Comparison of ENCODE assay signal across 27 cellular contexts in genomic region chr7:100384623-100385372, GRCh38. TPM values are rescaled to one million over a fixed set of nuclear protein-coding genes. Genes with fewer than 3 reads are reported as not detected.
DNase-seq lines count a peak whose midpoint lies in the region; ATAC-seq, FAIRE-seq and TF ChIP-seq lines count a peak whose summit lies in the region.
"Had no signal": no experiment of that assay in that cellular context is flagged by ENCODE, and none has a peak within 500 bp of the region (broad histone marks: within the 10 kb centered on the region; RNA-seq: fewer than 3 reads in every experiment).

No MANE protein-coding gene starts in this region.

- CTCF ChIA-PET in HepG2 (lab: Yijun Ruan, JAX; ENCODE audit: low intra/inter-chr PET ratio, low total read pairs): no interaction called here

- no peak overlapping the region for H2BK5ac ChIP-seq in mesendoderm (ENCODE audit: low read length)

- no peaks in the 10 kb centered on the region for H3K79me2 ChIP-seq in HepG2 (ENCODE audit: insufficient read depth, low read length)
- H3K79me2 ChIP-seq in OCI-LY3 (ENCODE audit: low read length): no peaks in the 10 kb centered on the region
- H3K79me2 ChIP-seq in mesendoderm (ENCODE audit: control insufficient read depth, insufficient read depth, low read length): no peaks in the 10 kb centered on the region

- no peak overlapping the region for H2BK15ac ChIP-seq in mesendoderm (replicated peaks; ENCODE audit: low read depth)

- no peak overlapping the region for H3K4me2 ChIP-seq in HepG2 (ENCODE audit: low read depth, low read length)
- peak overlapping the region; percentile 57 for H3K4me2 ChIP-seq in OCI-LY3 (ENCODE audit: low read length)
- no peak overlapping the region for H3K4me2 ChIP-seq in mesendoderm (ENCODE audit: low read length)

- H3K36me3 ChIP-seq in right lobe of liver (no peaks in the 10 kb centered on the region), HepG2 (replicated peaks in 1 of 2; ENCODE audit: control insufficient read depth in 1 of 2, insufficient read depth in 2 of 2, low read length in 2 of 2) (no peaks in the 10 kb centered on the region), OCI-LY3 (replicated peaks; ENCODE audit: low read depth, low read length) (no peaks in the 10 kb centered on the region), lower lobe of right lung (no peaks in the 10 kb centered on the region), gastroesophageal sphincter (no peaks in the 10 kb centered on the region), mesendoderm (ENCODE audit: control insufficient read depth, insufficient read depth, low read length) (no peaks in the 10 kb centered on the region)
- H3K36me3 ChIP-seq: brain microvascular endothelial cell, HAP-1, SJCRH30 had no signal

- H2BK120ac ChIP-seq in mesendoderm (ENCODE audit: low read depth, low read length): no peak overlapping the region

- no peaks in the 10 kb centered on the region for H3K79me1 ChIP-seq in mesendoderm (ENCODE audit: low read length)

- H3K9ac ChIP-seq in HepG2 (ENCODE audit: insufficient read depth, low read depth, low read length) (no peak overlapping the region), OCI-LY3 (ENCODE audit: low read length) (no peak overlapping the region), mesendoderm (ENCODE audit: low read length) (no peak overlapping the region)

- H2AK5ac ChIP-seq in mesendoderm (ENCODE audit: low read length): no peak overlapping the region

- no peak overlapping the region for H3K27ac ChIP-seq in right lobe of liver
- no peak overlapping the region for H3K27ac ChIP-seq in HepG2 (ENCODE audit: extremely low read length, insufficient read depth, low read length)
- no peak overlapping the region for H3K27ac ChIP-seq in OCI-LY3 (ENCODE audit: low read length)
- H3K27ac ChIP-seq in lower lobe of right lung: no peak overlapping the region
- H3K27ac ChIP-seq in gastroesophageal sphincter: no peak overlapping the region
- H3K27ac ChIP-seq in mesendoderm (ENCODE audit: low read depth, low read length): no peak overlapping the region
- H3K27ac ChIP-seq: brain microvascular endothelial cell, epithelial cell of prostate, SJCRH30, VCaP had no signal

- no peak for TF ChIP-seq CTCF in right lobe of liver (IDR thresholded peaks at IDR 0.05)
- TF ChIP-seq CTCF in HepG2 (CRISPR knock-in tag; IDR thresholded peaks at IDR 0.05): no peak
- no peak for TF ChIP-seq CTCF in OCI-LY3 (IDR thresholded peaks at IDR 0.05; ENCODE audit: low read depth, low read length)
- no peak for TF ChIP-seq CTCF in lower lobe of right lung (IDR thresholded peaks at IDR 0.05)
- TF ChIP-seq CTCF in gastroesophageal sphincter (IDR thresholded peaks at IDR 0.05): no peak

- no peak for TF ChIP-seq EP300 in HepG2 (IDR thresholded peaks at IDR 0.05; ENCODE audit: low read depth in 2 of 2, low read length in 2 of 2)
- no peak for TF ChIP-seq EP300 in HepG2 (CRISPR knock-in tag; IDR thresholded peaks at IDR 0.05; ENCODE audit: borderline replicate concordance)
- no peak for TF ChIP-seq EP300 in gastroesophageal sphincter (IDR thresholded peaks at IDR 0.05)

- H3K23ac ChIP-seq in mesendoderm (ENCODE audit: low read length): no peak overlapping the region

- TF ChIP-seq RAD21 in HepG2 (CRISPR knock-in tag; IDR thresholded peaks at IDR 0.05): no peak

- no peak overlapping the region for H3K4me3 ChIP-seq in right lobe of liver
- H3K4me3 ChIP-seq in HepG2 (replicated peaks in 1 of 3; ENCODE audit: insufficient read depth in 1 of 3, low read depth in 2 of 3, low read length in 3 of 3): no peak overlapping the region
- H3K4me3 ChIP-seq in OCI-LY3 (ENCODE audit: low read length): peak overlapping the region; percentile 7; the same call in 1 of the 2 replicates
- H3K4me3 ChIP-seq in lower lobe of right lung: no peak overlapping the region
- H3K4me3 ChIP-seq in gastroesophageal sphincter: no peak overlapping the region
- H3K4me3 ChIP-seq in mesendoderm (ENCODE audit: low read length): no peak overlapping the region
- H3K4me3 ChIP-seq: HAP-1, SJCRH30, skin epidermis had no signal

- H3K9me3 ChIP-seq in right lobe of liver: no peaks in the 10 kb centered on the region
- no peaks in the 10 kb centered on the region for H3K9me3 ChIP-seq in HepG2 (ENCODE audit: low read length)
- no peaks in the 10 kb centered on the region for H3K9me3 ChIP-seq in OCI-LY3 (ENCODE audit: insufficient read depth, low read length)
- H3K9me3 ChIP-seq in lower lobe of right lung: no peaks in the 10 kb centered on the region
- H3K9me3 ChIP-seq in gastroesophageal sphincter: no peaks in the 10 kb centered on the region
- H3K9me3 ChIP-seq: HAP-1, SJCRH30 had no signal

- H4K5ac ChIP-seq in mesendoderm (ENCODE audit: low read length): no peak overlapping the region

- H4K8ac ChIP-seq in mesendoderm (ENCODE audit: low read depth, low read length): no peak overlapping the region

- in situ Hi-C loops in HepG2 (cut with HindIII; ENCODE audit: extremely low pct_ligation_motif_present, low pct_unique_long_range_greater_than_20kb): no loop called here

- H3K27me3 ChIP-seq in right lobe of liver (no peaks in the 10 kb centered on the region), HepG2 (ENCODE audit: control insufficient read depth in 1 of 2, insufficient read depth in 2 of 2, low read length in 2 of 2) (peaks cover 0 to 16% of the 10 kb centered on the region in 2 experiments; a peak in 1 of 5 replicates), OCI-LY3 (ENCODE audit: low read depth, low read length) (peaks cover 20% of the 10 kb centered on the region), lower lobe of right lung (ENCODE audit: low read depth) (no peaks in the 10 kb centered on the region), gastroesophageal sphincter (no peaks in the 10 kb centered on the region), mesendoderm (ENCODE audit: insufficient read depth, low read length, poor library complexity) (no peaks in the 10 kb centered on the region)

- POLR2A ChIA-PET in HepG2 (lab: Yijun Ruan, JAX): interaction anchor here (1.2 kb wide), 1 partner anchor 44 kb away, joined by 3 read pairs; the partner anchor contains the start of gene ZCWPW1

- H3K4me1 ChIP-seq in right lobe of liver: no peaks in the 10 kb centered on the region
- peaks cover 12% of the 10 kb centered on the region for H3K4me1 ChIP-seq in HepG2 (ENCODE audit: insufficient read depth, low read length)
- peaks cover 25% of the 10 kb centered on the region for H3K4me1 ChIP-seq in OCI-LY3 (ENCODE audit: low read length)
- H3K4me1 ChIP-seq in lower lobe of right lung: no peaks in the 10 kb centered on the region
- H3K4me1 ChIP-seq in gastroesophageal sphincter: peaks cover 0 to 4% (median 0%) of the 10 kb centered on the region in 3 donors
- no peaks in the 10 kb centered on the region for H3K4me1 ChIP-seq in mesendoderm (ENCODE audit: control insufficient read depth, low read depth, low read length)
- H3K4me1 ChIP-seq: HAP-1, SJCRH30 had no signal

- no peak for FAIRE-seq in HepG2 (lab: Jason Lieb, UNC)

- ATAC-seq in right lobe of liver (peak in 3 of 4 donors; percentile 50 to 57 (median 53)), HepG2 (no peak), lower lobe of right lung (peak; percentile 36 to 47), gastroesophageal sphincter (no peak), HG02763 (IDR thresholded peaks at IDR 0.05; ENCODE audit: unreplicated experiment) (no peak)
- ATAC-seq: activated CD4-positive, alpha-beta T cell treated with anti-CD3 and anti-CD28 coated beads for 36 hours; activated CD8-positive, alpha-beta T cell treated with anti-CD3 and anti-CD28 coated beads for 36 hours; activated T-helper 17 cell treated with anti-CD3 and anti-CD28 coated beads, Interleukin-2, amount 50 U/mL, for 72 hours; left lobe of liver had no signal

- no peaks in the 10 kb centered on the region for H4K20me1 ChIP-seq in HepG2 (ENCODE audit: insufficient read depth, low read length)
- no peaks in the 10 kb centered on the region for H4K20me1 ChIP-seq in OCI-LY3 (ENCODE audit: insufficient read depth, low read length)

- H3K4ac ChIP-seq in mesendoderm (ENCODE audit: low read depth, low read length): no peak overlapping the region

- BruUV-seq in HepG2 (replicated peaks; lab: Mats Ljungman, UMichigan): no TSS peak

- WGBS in right lobe of liver (ENCODE audit: insufficient coverage, low coverage, low lambda C conversion rate, missing lambda C conversion rate): 69% methylated on average over 8 of the region's 8 CpGs
- 60% methylated on average over 8 of the region's 8 CpGs for WGBS in HepG2 (ENCODE audit: low lambda C conversion rate)
- 75 to 78% methylated on average over 4 to 8 of the region's 8 CpGs for WGBS in gastroesophageal sphincter (ENCODE audit: low coverage in 1 of 2), 2 donors
- no CpG with 5 or more reads among the region's 8 CpGs for WGBS in mesendoderm (ENCODE audit: extremely low coverage, insufficient coverage, low lambda C conversion rate)

- intact Hi-C loops in right lobe of liver (cut with DNase I) (no loop called here), HepG2 (cut with micrococcal nuclease; ENCODE audit: unreplicated experiment) (no loop called here), lower lobe of right lung (cut with DNase I) (no loop called here)

- no peak for DNase-seq in right lobe of liver
- DNase-seq in HepG2 (ENCODE audit: low spot score): no peak
- no peak for DNase-seq in lower lobe of right lung
- DNase-seq in mesendoderm: no peak
- DNase-seq: activated CD4-positive, alpha-beta T cell treated with anti-CD3 and anti-CD28 coated beads for 36 hours; activated CD8-positive, alpha-beta T cell treated with anti-CD3 and anti-CD28 coated beads for 36 hours; activated naive CD4-positive, alpha-beta T cell treated with anti-CD3 and anti-CD28 coated beads, Interleukin-2, amount 50 U/mL, for 16 hours; amygdala; brain microvascular endothelial cell; effector CD4-positive, alpha-beta T cell; NCI-H1105; NCI-H187; NCI-H510A; SJCRH30; stimulated activated naive CD4-positive, alpha-beta T cell; T-helper 9 cell had no signal

- H3K18ac ChIP-seq in mesendoderm (ENCODE audit: low read length): no peak overlapping the region

- no peak overlapping the region for H3K56ac ChIP-seq in mesendoderm (ENCODE audit: low read length)

- no peak overlapping the region for H2AFZ ChIP-seq in HepG2 (ENCODE audit: low read length)
- H2AFZ ChIP-seq in OCI-LY3 (ENCODE audit: low read depth, low read length): no peak overlapping the region

- TF ChIP-seq POLR2A in right lobe of liver (IDR thresholded peaks at IDR 0.05) (no peak), HepG2 (IDR thresholded peaks at IDR 0.05; ENCODE audit: insufficient read depth in 1 of 2, low read depth in 2 of 2, low read length in 2 of 2) (no peak), gastroesophageal sphincter (IDR thresholded peaks at IDR 0.05) (no peak)

RNA-seq across cellular contexts. Expression of gene PILRA, which starts 11.5 kb away (rescaled TPM):
- total RNA-seq in right lobe of liver: 1 to 10 TPM; 1.4 to 7.1 (median 4.0) TPM
- total RNA-seq in HepG2 (2016; rRNA removed; fragmentation: Illumina TruSeq; extraction: Trizol): 0.13 TPM in 1 of 2 replicates, not detected in the other
- total RNA-seq in HepG2 (2016; cell fraction: cytosol; rRNA removed; fragmentation: Illumina TruSeq; extraction: Trizol; ENCODE audit: low read depth): not detected in 2 replicates
- 0.13 and 0.24 TPM in 2 replicates for total RNA-seq in HepG2 (2016; cell fraction: insoluble cytoplasmic fraction; rRNA removed; fragmentation: Illumina TruSeq; extraction: Trizol)
- total RNA-seq in HepG2 (2016; cell fraction: membrane; rRNA removed; fragmentation: Illumina TruSeq; extraction: Trizol): not detected in 2 replicates
- total RNA-seq in HepG2 (2016; cell fraction: nucleus; rRNA removed; fragmentation: Illumina TruSeq; extraction: Trizol): not detected in 2 replicates
- polyA plus RNA-seq in HepG2 (2011; rRNA removed): 0.97 and 1.3 TPM in 2 replicates
- polyA plus RNA-seq in HepG2 (2011; cell fraction: cytosol; rRNA removed): 0.24 and 0.41 TPM in 2 replicates
- 3.1 and 3.6 TPM in 2 replicates for polyA plus RNA-seq in HepG2 (2011; cell fraction: nucleus; rRNA removed)
- 0.39 and 1.1 TPM in 2 replicates for polyA plus RNA-seq in HepG2 (2012)
- polyA plus RNA-seq in HepG2 (2016; cell fraction: cytosol; fragmentation: Illumina TruSeq; extraction: Trizol; ENCODE audit: low read depth): not detected in 2 replicates
- polyA plus RNA-seq in HepG2 (2016; cell fraction: insoluble cytoplasmic fraction; fragmentation: Illumina TruSeq; extraction: Trizol; ENCODE audit: low read depth): 0.34 TPM in 1 of 2 replicates, not detected in the other
- polyA plus RNA-seq in HepG2 (2016; cell fraction: membrane; fragmentation: Illumina TruSeq; extraction: Trizol; ENCODE audit: low read depth): 0.14 TPM in 1 of 2 replicates, not detected in the other
- polyA plus RNA-seq in HepG2 (2016; cell fraction: nucleus; fragmentation: Illumina TruSeq; extraction: Trizol; ENCODE audit: insufficient read depth, low read depth): 0.79 and 1.7 TPM in 2 replicates
- polyA minus RNA-seq in HepG2 (2011; rRNA and poly(A)+ RNA removed; ENCODE audit: low replicate concordance): 1.4 and 10.4 TPM in 2 replicates
- polyA minus RNA-seq in HepG2 (2011; cell fraction: cytosol; rRNA and poly(A)+ RNA removed): not detected in 2 replicates
- 1.6 and 1.9 TPM in 2 replicates for polyA minus RNA-seq in HepG2 (2011; cell fraction: nucleus; rRNA and poly(A)+ RNA removed)
- total RNA-seq in lower lobe of right lung: 48.7 TPM
- 10 to 100 TPM in 1 of 4 donors, 1 to 10 TPM in 3; 2.5 to 10.7 (median 4.7) TPM for total RNA-seq in gastroesophageal sphincter
- polyA plus RNA-seq in mesendoderm (2013, experiment 1 of 2): 1.7 TPM
- 1.9 TPM for polyA plus RNA-seq in mesendoderm (2013, experiment 2 of 2)
- total RNA-seq: LHCN-M2, RPMI7951 had no signal

RNA-seq across cellular contexts. Expression of gene PILRB, which starts 26.9 kb away (rescaled TPM):
- total RNA-seq in right lobe of liver (10 to 100 TPM; 12.0 to 36.2 (median 22.7) TPM), HepG2 (2016; rRNA removed; fragmentation: Illumina TruSeq; extraction: Trizol) (5.6 and 16.6 TPM in 2 replicates), lower lobe of right lung (35.9 TPM), gastroesophageal sphincter (10 to 100 TPM; 11.8 to 61.8 (median 24.2) TPM)
- 12.8 and 13.9 TPM in 2 replicates for total RNA-seq in HepG2 (2016; cell fraction: cytosol; rRNA removed; fragmentation: Illumina TruSeq; extraction: Trizol; ENCODE audit: low read depth)
- total RNA-seq in HepG2 (2016; cell fraction: insoluble cytoplasmic fraction; rRNA removed; fragmentation: Illumina TruSeq; extraction: Trizol): 3.9 and 16.7 TPM in 2 replicates
- 13.5 and 15.0 TPM in 2 replicates for total RNA-seq in HepG2 (2016; cell fraction: membrane; rRNA removed; fragmentation: Illumina TruSeq; extraction: Trizol)
- total RNA-seq in HepG2 (2016; cell fraction: nucleus; rRNA removed; fragmentation: Illumina TruSeq; extraction: Trizol): 21.2 TPM in 2 replicates
- polyA plus RNA-seq in HepG2 (2011; rRNA removed): 33.0 and 33.8 TPM in 2 replicates
- polyA plus RNA-seq in HepG2 (2011; cell fraction: cytosol; rRNA removed): 11.8 and 15.4 TPM in 2 replicates
- 225 and 245 TPM in 2 replicates for polyA plus RNA-seq in HepG2 (2011; cell fraction: nucleus; rRNA removed)
- 9.7 and 13.3 TPM in 2 replicates for polyA plus RNA-seq in HepG2 (2012)
- polyA plus RNA-seq in HepG2 (2016; cell fraction: cytosol; fragmentation: Illumina TruSeq; extraction: Trizol; ENCODE audit: low read depth): 6.0 and 6.1 TPM in 2 replicates
- polyA plus RNA-seq in HepG2 (2016; cell fraction: insoluble cytoplasmic fraction; fragmentation: Illumina TruSeq; extraction: Trizol; ENCODE audit: low read depth): 4.8 and 5.6 TPM in 2 replicates
- polyA plus RNA-seq in HepG2 (2016; cell fraction: membrane; fragmentation: Illumina TruSeq; extraction: Trizol; ENCODE audit: low read depth): 6.2 and 8.7 TPM in 2 replicates
- polyA plus RNA-seq in HepG2 (2016; cell fraction: nucleus; fragmentation: Illumina TruSeq; extraction: Trizol; ENCODE audit: insufficient read depth, low read depth): 70.3 and 84.6 TPM in 2 replicates
- 11.9 and 38.3 TPM in 2 replicates for polyA minus RNA-seq in HepG2 (2011; rRNA and poly(A)+ RNA removed; ENCODE audit: low replicate concordance)
- polyA minus RNA-seq in HepG2 (2011; cell fraction: cytosol; rRNA and poly(A)+ RNA removed): 1.8 and 1.9 TPM in 2 replicates
- 19.1 and 21.0 TPM in 2 replicates for polyA minus RNA-seq in HepG2 (2011; cell fraction: nucleus; rRNA and poly(A)+ RNA removed)
- 12.7 TPM for polyA plus RNA-seq in mesendoderm (2013, experiment 1 of 2)
- polyA plus RNA-seq in mesendoderm (2013, experiment 2 of 2): 12.6 TPM

RNA-seq across cellular contexts. Expression of gene ZCWPW1, which starts 43.7 kb away (rescaled TPM):
- total RNA-seq in right lobe of liver: 1 to 10 TPM in 5 of 6 experiments, under 1 TPM in 1; 0.86 to 5.7 (median 2.7) TPM
- 2.5 and 2.6 TPM in 2 replicates for total RNA-seq in HepG2 (2016; rRNA removed; fragmentation: Illumina TruSeq; extraction: Trizol)
- total RNA-seq in HepG2 (2016; cell fraction: cytosol; rRNA removed; fragmentation: Illumina TruSeq; extraction: Trizol; ENCODE audit: low read depth): 2.1 and 2.2 TPM in 2 replicates
- total RNA-seq in HepG2 (2016; cell fraction: insoluble cytoplasmic fraction; rRNA removed; fragmentation: Illumina TruSeq; extraction: Trizol): 1.8 and 1.9 TPM in 2 replicates
- total RNA-seq in HepG2 (2016; cell fraction: membrane; rRNA removed; fragmentation: Illumina TruSeq; extraction: Trizol): 2.5 and 3.9 TPM in 2 replicates
- total RNA-seq in HepG2 (2016; cell fraction: nucleus; rRNA removed; fragmentation: Illumina TruSeq; extraction: Trizol): 1.5 and 2.4 TPM in 2 replicates
- polyA plus RNA-seq in HepG2 (2011; rRNA removed): 1.6 and 2.4 TPM in 2 replicates
- 1.1 and 1.3 TPM in 2 replicates for polyA plus RNA-seq in HepG2 (2011; cell fraction: cytosol; rRNA removed)
- 4.8 and 5.3 TPM in 2 replicates for polyA plus RNA-seq in HepG2 (2011; cell fraction: nucleus; rRNA removed)
- polyA plus RNA-seq in HepG2 (2012): 1.8 and 2.3 TPM in 2 replicates
- polyA plus RNA-seq in HepG2 (2016; cell fraction: cytosol; fragmentation: Illumina TruSeq; extraction: Trizol; ENCODE audit: low read depth): 1.4 and 2.2 TPM in 2 replicates
- polyA plus RNA-seq in HepG2 (2016; cell fraction: insoluble cytoplasmic fraction; fragmentation: Illumina TruSeq; extraction: Trizol; ENCODE audit: low read depth): 2.0 and 2.9 TPM in 2 replicates
- polyA plus RNA-seq in HepG2 (2016; cell fraction: membrane; fragmentation: Illumina TruSeq; extraction: Trizol; ENCODE audit: low read depth): 1.8 and 2.6 TPM in 2 replicates
- polyA plus RNA-seq in HepG2 (2016; cell fraction: nucleus; fragmentation: Illumina TruSeq; extraction: Trizol; ENCODE audit: insufficient read depth, low read depth): 5.2 and 6.5 TPM in 2 replicates
- polyA minus RNA-seq in HepG2 (2011; rRNA and poly(A)+ RNA removed; ENCODE audit: low replicate concordance): 0.28 and 1.5 TPM in 2 replicates
- 0.49 and 1.1 TPM in 2 replicates for polyA minus RNA-seq in HepG2 (2011; cell fraction: cytosol; rRNA and poly(A)+ RNA removed)
- polyA minus RNA-seq in HepG2 (2011; cell fraction: nucleus; rRNA and poly(A)+ RNA removed): 1.7 and 3.3 TPM in 2 replicates
- total RNA-seq in lower lobe of right lung: 4.9 TPM
- total RNA-seq in gastroesophageal sphincter: 1 to 10 TPM; 4.9 to 8.2 (median 5.8) TPM
- 1.1 TPM for polyA plus RNA-seq in mesendoderm (2013, experiment 1 of 2)
- 0.95 TPM for polyA plus RNA-seq in mesendoderm (2013, experiment 2 of 2)

RNA-seq across cellular contexts. Expression of gene MEPCE, which starts 44.8 kb away (rescaled TPM):
- 10 to 100 TPM; 17.1 to 25.1 (median 20.7) TPM for total RNA-seq in right lobe of liver
- 22.6 and 26.0 TPM in 2 replicates for total RNA-seq in HepG2 (2016; rRNA removed; fragmentation: Illumina TruSeq; extraction: Trizol)
- total RNA-seq in HepG2 (2016; cell fraction: cytosol; rRNA removed; fragmentation: Illumina TruSeq; extraction: Trizol; ENCODE audit: low read depth): 3.8 and 3.9 TPM in 2 replicates
- 20.2 and 25.7 TPM in 2 replicates for total RNA-seq in HepG2 (2016; cell fraction: insoluble cytoplasmic fraction; rRNA removed; fragmentation: Illumina TruSeq; extraction: Trizol)
- 12.8 and 14.8 TPM in 2 replicates for total RNA-seq in HepG2 (2016; cell fraction: membrane; rRNA removed; fragmentation: Illumina TruSeq; extraction: Trizol)
- total RNA-seq in HepG2 (2016; cell fraction: nucleus; rRNA removed; fragmentation: Illumina TruSeq; extraction: Trizol): 14.9 and 18.9 TPM in 2 replicates
- 12.3 and 12.7 TPM in 2 replicates for polyA plus RNA-seq in HepG2 (2011; rRNA removed)
- 9.2 and 10.6 TPM in 2 replicates for polyA plus RNA-seq in HepG2 (2011; cell fraction: cytosol; rRNA removed)
- polyA plus RNA-seq in HepG2 (2011; cell fraction: nucleus; rRNA removed): 18.9 and 27.3 TPM in 2 replicates
- 14.6 and 17.9 TPM in 2 replicates for polyA plus RNA-seq in HepG2 (2012)
- 3.0 and 3.3 TPM in 2 replicates for polyA plus RNA-seq in HepG2 (2016; cell fraction: cytosol; fragmentation: Illumina TruSeq; extraction: Trizol; ENCODE audit: low read depth)
- polyA plus RNA-seq in HepG2 (2016; cell fraction: insoluble cytoplasmic fraction; fragmentation: Illumina TruSeq; extraction: Trizol; ENCODE audit: low read depth): 20.4 and 25.4 TPM in 2 replicates
- 8.6 and 9.6 TPM in 2 replicates for polyA plus RNA-seq in HepG2 (2016; cell fraction: membrane; fragmentation: Illumina TruSeq; extraction: Trizol; ENCODE audit: low read depth)
- 23.4 and 28.3 TPM in 2 replicates for polyA plus RNA-seq in HepG2 (2016; cell fraction: nucleus; fragmentation: Illumina TruSeq; extraction: Trizol; ENCODE audit: insufficient read depth, low read depth)
- 44.0 and 89.0 TPM in 2 replicates for polyA minus RNA-seq in HepG2 (2011; rRNA and poly(A)+ RNA removed; ENCODE audit: low replicate concordance)
- 8.6 and 10.8 TPM in 2 replicates for polyA minus RNA-seq in HepG2 (2011; cell fraction: cytosol; rRNA and poly(A)+ RNA removed)
- 27.3 and 30.2 TPM in 2 replicates for polyA minus RNA-seq in HepG2 (2011; cell fraction: nucleus; rRNA and poly(A)+ RNA removed)
- total RNA-seq in lower lobe of right lung: 36.3 TPM
- 10 to 100 TPM; 27.9 to 34.2 (median 30.8) TPM for total RNA-seq in gastroesophageal sphincter
- 33.8 TPM for polyA plus RNA-seq in mesendoderm (2013, experiment 1 of 2)
- 34.3 TPM for polyA plus RNA-seq in mesendoderm (2013, experiment 2 of 2)

RNA-seq across cellular contexts. Expression of gene PPP1R35, which starts 51.5 kb away (rescaled TPM):
- total RNA-seq in right lobe of liver (10 to 100 TPM in 5 of 6 experiments, 1 to 10 TPM in 1; 9.8 to 26.8 (median 13.2) TPM), HepG2 (2016; rRNA removed; fragmentation: Illumina TruSeq; extraction: Trizol) (16.7 and 24.8 TPM in 2 replicates), lower lobe of right lung (24.5 TPM), gastroesophageal sphincter (10 to 100 TPM; 19.9 to 26.3 (median 20.7) TPM)
- 16.5 and 21.7 TPM in 2 replicates for total RNA-seq in HepG2 (2016; cell fraction: cytosol; rRNA removed; fragmentation: Illumina TruSeq; extraction: Trizol; ENCODE audit: low read depth)
- total RNA-seq in HepG2 (2016; cell fraction: insoluble cytoplasmic fraction; rRNA removed; fragmentation: Illumina TruSeq; extraction: Trizol): 19.3 and 24.7 TPM in 2 replicates
- total RNA-seq in HepG2 (2016; cell fraction: membrane; rRNA removed; fragmentation: Illumina TruSeq; extraction: Trizol): 16.5 and 20.1 TPM in 2 replicates
- total RNA-seq in HepG2 (2016; cell fraction: nucleus; rRNA removed; fragmentation: Illumina TruSeq; extraction: Trizol): 13.8 and 17.9 TPM in 2 replicates
- 26.4 and 29.0 TPM in 2 replicates for polyA plus RNA-seq in HepG2 (2011; rRNA removed)
- polyA plus RNA-seq in HepG2 (2011; cell fraction: cytosol; rRNA removed): 18.0 and 33.0 TPM in 2 replicates
- polyA plus RNA-seq in HepG2 (2011; cell fraction: nucleus; rRNA removed): 102 and 127 TPM in 2 replicates
- polyA plus RNA-seq in HepG2 (2012): 17.6 and 20.1 TPM in 2 replicates
- 16.5 and 23.2 TPM in 2 replicates for polyA plus RNA-seq in HepG2 (2016; cell fraction: cytosol; fragmentation: Illumina TruSeq; extraction: Trizol; ENCODE audit: low read depth)
- polyA plus RNA-seq in HepG2 (2016; cell fraction: insoluble cytoplasmic fraction; fragmentation: Illumina TruSeq; extraction: Trizol; ENCODE audit: low read depth): 21.3 TPM in 2 replicates
- 13.7 and 17.5 TPM in 2 replicates for polyA plus RNA-seq in HepG2 (2016; cell fraction: membrane; fragmentation: Illumina TruSeq; extraction: Trizol; ENCODE audit: low read depth)
- 39.6 and 40.4 TPM in 2 replicates for polyA plus RNA-seq in HepG2 (2016; cell fraction: nucleus; fragmentation: Illumina TruSeq; extraction: Trizol; ENCODE audit: insufficient read depth, low read depth)
- polyA minus RNA-seq in HepG2 (2011; rRNA and poly(A)+ RNA removed; ENCODE audit: low replicate concordance): 13.2 and 24.1 TPM in 2 replicates
- polyA minus RNA-seq in HepG2 (2011; cell fraction: cytosol; rRNA and poly(A)+ RNA removed): 10.6 and 13.9 TPM in 2 replicates
- 7.1 and 7.3 TPM in 2 replicates for polyA minus RNA-seq in HepG2 (2011; cell fraction: nucleus; rRNA and poly(A)+ RNA removed)
- 58.9 TPM for polyA plus RNA-seq in mesendoderm (2013, experiment 1 of 2)
- polyA plus RNA-seq in mesendoderm (2013, experiment 2 of 2): 59.9 TPM

Comparison
In these comparisons a context has a peak if more than half of its experiments do, and no peak if none do; other contexts are left out.
1. ATAC-seq: peak in right lobe of liver (3 of 4) and lower lobe of right lung (2 of 2); none in HepG2 (single experiment), gastroesophageal sphincter (single experiment) and HG02763 (single experiment).